ENCODE assay signal across 25 cellular contexts in the genomic region with DNA sequence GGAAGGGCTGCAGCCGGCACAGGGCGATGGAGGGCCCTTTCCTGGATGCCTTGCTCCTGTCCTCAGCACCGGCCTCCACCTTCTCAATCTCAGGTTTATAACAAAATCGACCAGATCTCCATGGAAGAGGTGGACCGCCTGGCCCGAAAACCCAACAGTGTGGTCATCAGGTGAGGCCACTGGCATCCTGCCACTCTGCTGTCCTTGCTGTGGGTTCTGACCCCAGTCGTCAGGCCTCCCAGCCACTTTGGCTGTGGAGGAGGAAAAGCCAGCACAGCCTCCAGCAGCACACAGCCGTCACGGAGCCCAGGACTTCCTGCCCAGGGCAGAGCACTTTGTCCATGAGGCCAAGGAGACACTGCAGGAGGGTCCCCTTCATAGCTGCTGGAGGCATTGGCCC.
"Had no signal": no experiment of that assay in that cellular context is flagged by ENCODE, and none has a peak within 500 bp of the region (broad histone marks: within the 10 kb centered on the region; RNA-seq: fewer than 3 reads in every experiment).

No MANE protein-coding gene starts in this region.

- H3K4me2 ChIP-seq: neural progenitor cell had no signal

- FAIRE-seq: endometrium, frontal cortex, keratinocyte had no signal

- DNase-seq: cortex of kidney; effector memory CD8-positive, alpha-beta T cell; erythroblast; mesenchymal stem cell; mucosa of descending colon; nucleus accumbens; ovary; posterior cingulate gyrus; psoas muscle; right cardiac atrium; stimulated activated CD4-positive, alpha-beta T cell treated with anti-CD3 and anti-CD28 coated beads, Interleukin-15, amount 100 ng/mL, for 24 hours; stimulated activated CD4-positive, alpha-beta T cell treated with anti-CD3 and anti-CD28 coated beads, Interleukin-2, amount 100 ng/mL, for 48 hours; stimulated activated naive CD4-positive, alpha-beta T cell treated with Interleukin-2 at 50 U/mL for 16 hours; stomach; thyroid gland; trophoblast cell had no signal

- H3K4me3 ChIP-seq: mucosa of descending colon, neural progenitor cell, ovary, psoas muscle, skin epidermis, stomach, thyroid gland, vagina had no signal

- H3K4me1 Mint-ChIP-seq: mesothelial cell of epicardium, neural progenitor cell had no signal

- H3K27ac Mint-ChIP-seq: mesothelial cell of epicardium; natural killer cell treated with Interleukin-12 subunit alpha and Interleukin-12 subunit beta and Interleukin-15 and Interleukin-18, amount 100 ng/mL, for 72 hours; neural progenitor cell had no signal

- H3K27me3 Mint-ChIP-seq: effector memory CD8-positive, alpha-beta T cell; naive B cell; natural killer cell treated with Interleukin-12 subunit alpha and Interleukin-12 subunit beta and Interleukin-15 and Interleukin-18, amount 100 ng/mL, for 72 hours had no signal

- H2AFZ ChIP-seq: neural progenitor cell had no signal

- H3K9me3 ChIP-seq: mucosa of descending colon, ovary, psoas muscle, stomach, thyroid gland, vagina had no signal

- H3K4me1 ChIP-seq: neural progenitor cell, psoas muscle, stomach, thyroid gland, vagina had no signal

- H3K36me3 Mint-ChIP-seq: mesothelial cell of epicardium; naive B cell; natural killer cell treated with Interleukin-12 subunit alpha and Interleukin-12 subunit beta and Interleukin-15 and Interleukin-18, amount 100 ng/mL, for 72 hours had no signal

- H3K27ac ChIP-seq: neural progenitor cell, ovary, psoas muscle, skin epidermis, stomach, thyroid gland, vagina had no signal

- H3K27me3 ChIP-seq: neural progenitor cell, ovary, stomach, thyroid gland, vagina had no signal

- H3K4me3 Mint-ChIP-seq: effector memory CD8-positive, alpha-beta T cell; mesothelial cell of epicardium; natural killer cell treated with Interleukin-12 subunit alpha and Interleukin-12 subunit beta and Interleukin-15 and Interleukin-18, amount 100 ng/mL, for 72 hours; neural progenitor cell had no signal

- ATAC-seq: effector memory CD8-positive, alpha-beta T cell; natural killer cell treated with Interleukin-12 subunit alpha and Interleukin-12 subunit beta and Interleukin-15 and Interleukin-18, amount 100 ng/mL, for 72 hours; psoas muscle; right cardiac atrium had no signal

- H3K9ac ChIP-seq: neural progenitor cell had no signal

- H3K9me3 Mint-ChIP-seq: effector memory CD8-positive, alpha-beta T cell; mesothelial cell of epicardium; naive B cell; natural killer cell treated with Interleukin-12 subunit alpha and Interleukin-12 subunit beta and Interleukin-15 and Interleukin-18, amount 100 ng/mL, for 72 hours; neural progenitor cell had no signal

- H3K36me3 ChIP-seq: neural progenitor cell, ovary had no signal
